In genomic region chr19:50777830-50778303, GRCh38 we compare ENCODE assay signal across 1 cellular context.
TF ChIP-seq lines count a peak whose summit lies in the region.

No MANE protein-coding gene starts in this region.

TF ChIP-seq in K562, 482 proteins besides CTCF, POLR2A, EP300 and RAD21 (continued from another document and continues in another):
- TF ChIP-seq MGA (IDR thresholded peaks at IDR 0.05) (no peak; the same call in 1 of the 2 replicates), NCOA6 (IDR thresholded peaks at IDR 0.05) (no peak), NCOA1 (IDR thresholded peaks at IDR 0.05; ENCODE audit: low read depth) (no peak), TCF7 (IDR thresholded peaks at IDR 0.05; ENCODE audit: borderline replicate concordance) (peak; percentile 73; the same call in 1 of the 2 replicates), KAT2B (IDR thresholded peaks at IDR 0.05; ENCODE audit: low read depth, low read length) (no peak), MYNN (IDR thresholded peaks at IDR 0.05) (no peak), MYNN (CRISPR knock-in tag; IDR thresholded peaks at IDR 0.05) (no peak), XRCC3 (IDR thresholded peaks at IDR 0.05) (no peak), JUND (IDR thresholded peaks at IDR 0.05; ENCODE audit: borderline replicate concordance, low read depth, low read length) (no peak), JUND (tag; IDR thresholded peaks at IDR 0.05; ENCODE audit: borderline replicate concordance, low read depth, low read length) (no peak), USF2 (CRISPR knock-in tag; IDR thresholded peaks at IDR 0.05) (no peak), ZBTB2 (IDR thresholded peaks at IDR 0.05) (no peak), ETS2 (tag; IDR thresholded peaks at IDR 0.05; ENCODE audit: borderline replicate concordance, poor library complexity, severe bottlenecking) (no peak), ADNP (tag; IDR thresholded peaks at IDR 0.05) (no peak), NFIC (IDR thresholded peaks at IDR 0.05) (peak; percentile 77), ARNT (IDR thresholded peaks at IDR 0.05) (no peak), CREB1 (IDR thresholded peaks at IDR 0.05) (no peak), CREB1 (CRISPR knock-in tag; IDR thresholded peaks at IDR 0.05) (no peak), NBN (IDR thresholded peaks at IDR 0.05; ENCODE audit: low read depth) (no peak), DDX20 (tag; IDR thresholded peaks at IDR 0.05; ENCODE audit: low read depth) (no peak), L3MBTL2 (IDR thresholded peaks at IDR 0.05) (peak; percentile 50), PYGO2 (tag; IDR thresholded peaks at IDR 0.05) (no peak), NR0B1 (IDR thresholded peaks at IDR 0.05; ENCODE audit: partially characterized antibody) (no peak), SAFB2 (IDR thresholded peaks at IDR 0.05; ENCODE audit: borderline replicate concordance, low read depth, low read length, severe bottlenecking) (no peak), CEBPB (tag; IDR thresholded peaks at IDR 0.05) (peak; percentile 65), HEY1 (CRISPR knock-in tag; IDR thresholded peaks at IDR 0.05; ENCODE audit: borderline replicate concordance) (no peak), EGR1 (conservative IDR thresholded peaks at IDR 0.05) (peak; percentile 28), NFIX (CRISPR knock-in tag; IDR thresholded peaks at IDR 0.05; ENCODE audit: low read depth) (no peak), MYBL2 (IDR thresholded peaks at IDR 0.05; ENCODE audit: low read depth) (no peak), MYBL2 (CRISPR knock-in tag; IDR thresholded peaks at IDR 0.05; ENCODE audit: borderline replicate concordance) (no peak), CXXC5 (CRISPR knock-in tag; IDR thresholded peaks at IDR 0.05) (peak; percentile 13; the same call in 1 of the 2 replicates), FOXJ2 (tag; IDR thresholded peaks at IDR 0.05) (0 out of 2 replicates have a peak, but pooled peaks have one; percentile 27), ZMIZ1 (IDR thresholded peaks at IDR 0.05; ENCODE audit: low read depth in 2 of 2, low read length in 2 of 2) (no peak), TBP (optimal IDR thresholded peaks at IDR 0.05; ENCODE audit: low read depth, low read length) (no peak), RBFOX2 (IDR thresholded peaks at IDR 0.05; ENCODE audit: low read depth, low read length) (no peak), SIRT6 (IDR thresholded peaks at IDR 0.05; ENCODE audit: low read depth, low read length) (no peak), ZNF174 (CRISPR knock-in tag; IDR thresholded peaks at IDR 0.05) (no peak)
- TF ChIP-seq, protein P1, sequence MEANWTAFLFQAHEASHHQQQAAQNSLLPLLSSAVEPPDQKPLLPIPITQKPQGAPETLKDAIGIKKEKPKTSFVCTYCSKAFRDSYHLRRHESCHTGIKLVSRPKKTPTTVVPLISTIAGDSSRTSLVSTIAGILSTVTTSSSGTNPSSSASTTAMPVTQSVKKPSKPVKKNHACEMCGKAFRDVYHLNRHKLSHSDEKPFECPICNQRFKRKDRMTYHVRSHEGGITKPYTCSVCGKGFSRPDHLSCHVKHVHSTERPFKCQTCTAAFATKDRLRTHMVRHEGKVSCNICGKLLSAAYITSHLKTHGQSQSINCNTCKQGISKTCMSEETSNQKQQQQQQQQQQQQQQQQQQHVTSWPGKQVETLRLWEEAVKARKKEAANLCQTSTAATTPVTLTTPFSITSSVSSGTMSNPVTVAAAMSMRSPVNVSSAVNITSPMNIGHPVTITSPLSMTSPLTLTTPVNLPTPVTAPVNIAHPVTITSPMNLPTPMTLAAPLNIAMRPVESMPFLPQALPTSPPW (CRISPR knock-in tag; IDR thresholded peaks at IDR 0.05), result no peak
- TF ChIP-seq, protein P2, sequence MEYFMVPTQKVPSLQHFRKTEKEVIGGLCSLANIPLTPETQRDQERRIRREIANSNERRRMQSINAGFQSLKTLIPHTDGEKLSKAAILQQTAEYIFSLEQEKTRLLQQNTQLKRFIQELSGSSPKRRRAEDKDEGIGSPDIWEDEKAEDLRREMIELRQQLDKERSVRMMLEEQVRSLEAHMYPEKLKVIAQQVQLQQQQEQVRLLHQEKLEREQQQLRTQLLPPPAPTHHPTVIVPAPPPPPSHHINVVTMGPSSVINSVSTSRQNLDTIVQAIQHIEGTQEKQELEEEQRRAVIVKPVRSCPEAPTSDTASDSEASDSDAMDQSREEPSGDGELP (CRISPR knock-in tag; IDR thresholded peaks at IDR 0.05; ENCODE audit: borderline replicate concordance), result peak; percentile 14; the same call in 1 of the 2 replicates
- TF ChIP-seq, protein P3, sequence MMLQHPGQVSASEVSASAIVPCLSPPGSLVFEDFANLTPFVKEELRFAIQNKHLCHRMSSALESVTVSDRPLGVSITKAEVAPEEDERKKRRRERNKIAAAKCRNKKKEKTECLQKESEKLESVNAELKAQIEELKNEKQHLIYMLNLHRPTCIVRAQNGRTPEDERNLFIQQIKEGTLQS (IDR thresholded peaks at IDR 0.05), result no peak
- TF ChIP-seq, protein P3 (CRISPR knock-in tag; conservative IDR thresholded peaks at IDR 0.05), result no peak
